In genomic region chr3:38313685-38314084, GRCh38 we compare ENCODE assay signal across 30 cellular contexts. TPM values are rescaled to one million over a fixed set of nuclear protein-coding genes. Genes with fewer than 3 reads are reported as not detected.
"Had no signal": no experiment of that assay in that cellular context is flagged by ENCODE, and none has a peak within 500 bp of the region (broad histone marks: within the 10 kb centered on the region; RNA-seq: fewer than 3 reads in every experiment).

No MANE protein-coding gene starts in this region.

- FAIRE-seq: astrocyte had no signal

- H3K4me3 ChIP-seq: adrenal gland, hepatocyte, lower lobe of right lung, sigmoid colon, smooth muscle cell, stomach, transverse colon, vagina had no signal

- H3K36me3 ChIP-seq: adrenal gland, lower lobe of right lung, sigmoid colon, stomach, transverse colon, vagina had no signal

- H3K27ac Mint-ChIP-seq: activated naive CD8-positive, alpha-beta T cell; activated T-helper 2 cell treated with anti-CD3 and anti-CD28 coated beads, Interferon-gamma antibody, Interleukin-2, Interleukin-4, amounts not matched to agents 10 μg/mL and 5 μg/mL and 100 μg/mL, durations not matched to agents 14 hours and 24 hours and 36 hours; immature natural killer cell; naive B cell; progenitor cell of endocrine pancreas; stimulated activated memory B cell treated with anti-CD40 and anti-IgM and Interleukin-4, amounts not matched to agents 10 μg/mL and 1 μg/mL and 100 μg/mL, for 72 hours; WTC11 had no signal

- H3K9me3 Mint-ChIP-seq: activated T-cell treated with anti-CD3 and anti-CD28 coated beads, Interleukin-2, amount 50 U/mL, for 4 hours; activated T-helper 2 cell treated with anti-CD3 and anti-CD28 coated beads, Interferon-gamma antibody, Interleukin-2, Interleukin-4, amounts not matched to agents 10 μg/mL and 5 μg/mL and 100 μg/mL, durations not matched to agents 14 hours and 24 hours and 36 hours; immature natural killer cell; naive B cell; neural crest cell; stimulated activated memory B cell treated with anti-CD40 and anti-IgM and Interleukin-4, amounts not matched to agents 10 μg/mL and 1 μg/mL and 100 μg/mL, for 72 hours; WTC11 had no signal

- H3K27me3 Mint-ChIP-seq: activated naive CD8-positive, alpha-beta T cell had no signal

- ATAC-seq: activated T-cell treated with anti-CD3 and anti-CD28 coated beads, Interleukin-2, amount 50 U/mL, for 4 hours; foreskin keratinocyte; left lobe of liver; lower lobe of right lung; stimulated activated memory B cell treated with anti-CD40 and anti-IgM and Interleukin-4, amounts not matched to agents 10 μg/mL and 1 μg/mL and 100 μg/mL, for 72 hours had no signal

- H3K9me3 ChIP-seq: adrenal gland, lower lobe of right lung, sigmoid colon, stomach, transverse colon, vagina had no signal

- H3K4me1 Mint-ChIP-seq: immature natural killer cell; naive B cell; neural crest cell; stimulated activated memory B cell treated with anti-CD40 and anti-IgM and Interleukin-4, amounts not matched to agents 10 μg/mL and 1 μg/mL and 100 μg/mL, for 72 hours had no signal

- H3K4me1 ChIP-seq: adrenal gland, foreskin keratinocyte, lower lobe of right lung, sigmoid colon, stomach, transverse colon, vagina had no signal

- DNase-seq: activated CD8-positive, alpha-beta memory T cell treated with anti-CD3 and anti-CD28 coated beads, Interleukin-2, amount 50 U/mL, for 4 hours; activated naive CD4-positive, alpha-beta T cell; activated T-cell treated with anti-CD3 and anti-CD28 coated beads, Interleukin-2, amount 50 U/mL, for 4 hours; adrenal gland; central memory CD4-positive, alpha-beta T cell; dermis blood vessel endothelial cell; effector CD8-positive, alpha-beta T cell; erythroblast; foreskin keratinocyte; immature natural killer cell; lower lobe of right lung; mesendoderm; naive B cell; retina; sigmoid colon; stimulated activated CD4-positive, alpha-beta T cell treated with anti-CD3 and anti-CD28 coated beads, Interleukin-15, amount 100 ng/mL, for 24 hours; stomach; transverse colon had no signal

- H3K27ac ChIP-seq: adrenal gland, foreskin keratinocyte, hepatocyte, lower lobe of right lung, sigmoid colon, stomach, transverse colon, vagina had no signal

- H3K4me3 Mint-ChIP-seq: activated naive CD8-positive, alpha-beta T cell; activated T-cell treated with anti-CD3 and anti-CD28 coated beads, Interleukin-2, amount 50 U/mL, for 4 hours; immature natural killer cell; naive B cell; neural crest cell; stimulated activated memory B cell treated with anti-CD40 and anti-IgM and Interleukin-4, amounts not matched to agents 10 μg/mL and 1 μg/mL and 100 μg/mL, for 72 hours; WTC11 had no signal

- H3K36me3 Mint-ChIP-seq: activated naive CD8-positive, alpha-beta T cell; immature natural killer cell; naive B cell; stimulated activated memory B cell treated with anti-CD40 and anti-IgM and Interleukin-4, amounts not matched to agents 10 μg/mL and 1 μg/mL and 100 μg/mL, for 72 hours; WTC11 had no signal

- H3K27me3 ChIP-seq: adrenal gland, hepatocyte, sigmoid colon, stomach, transverse colon, vagina had no signal

RNA-seq across cellular contexts. Expression of gene SLC22A14, which starts 31.6 kb away (rescaled TPM):
- total RNA-seq: activated T-cell treated with anti-CD3 and anti-CD28 coated beads, Interleukin-2, amount 50 U/mL, for 4 hours; activated T-helper 2 cell treated with anti-CD3 and anti-CD28 coated beads, Interferon-gamma antibody, Interleukin-2, Interleukin-4, amounts not matched to agents 10 μg/mL and 5 μg/mL and 100 μg/mL, durations not matched to agents 14 hours and 24 hours and 36 hours; left lobe of liver; lower lobe of right lung; neural crest cell; sigmoid colon; stomach; WTC11 had no signal
- polyA plus RNA-seq: immature natural killer cell had no signal

RNA-seq across cellular contexts. Expression of gene SLC22A13, which starts 48.1 kb away (rescaled TPM):
- total RNA-seq: kidney epithelial cell, vagina had no signal
- polyA plus RNA-seq: hepatocyte, immature natural killer cell, smooth muscle cell had no signal
